1 cellular context compared by ENCODE assay signal in the genomic region with DNA sequence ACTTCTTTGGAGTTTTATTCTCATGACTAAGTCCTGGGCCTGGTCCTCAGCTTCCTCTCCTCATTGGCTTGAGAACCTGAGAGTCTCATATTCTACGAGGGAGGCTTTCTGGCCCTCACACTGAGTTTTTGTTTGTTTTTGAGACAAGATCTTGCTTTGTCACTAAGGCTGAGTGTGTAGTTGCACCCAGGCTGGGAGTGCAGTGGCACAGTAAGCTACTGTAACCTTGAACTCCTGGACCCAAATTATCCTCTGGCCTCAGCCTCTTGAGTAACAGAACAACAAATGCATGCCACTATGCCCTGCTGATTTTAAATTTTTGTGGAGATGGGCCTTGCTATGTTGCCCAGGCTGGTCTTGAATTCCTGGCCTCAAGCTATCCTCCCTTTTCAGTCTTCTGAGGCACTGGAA.
TF ChIP-seq lines count a peak whose summit lies in the region.

No MANE protein-coding gene starts in this region.

TF ChIP-seq in HepG2, 621 proteins besides CTCF, POLR2A, EP300 and RAD21 (continued from another document and continues in another):
- TF ChIP-seq, protein P1, sequence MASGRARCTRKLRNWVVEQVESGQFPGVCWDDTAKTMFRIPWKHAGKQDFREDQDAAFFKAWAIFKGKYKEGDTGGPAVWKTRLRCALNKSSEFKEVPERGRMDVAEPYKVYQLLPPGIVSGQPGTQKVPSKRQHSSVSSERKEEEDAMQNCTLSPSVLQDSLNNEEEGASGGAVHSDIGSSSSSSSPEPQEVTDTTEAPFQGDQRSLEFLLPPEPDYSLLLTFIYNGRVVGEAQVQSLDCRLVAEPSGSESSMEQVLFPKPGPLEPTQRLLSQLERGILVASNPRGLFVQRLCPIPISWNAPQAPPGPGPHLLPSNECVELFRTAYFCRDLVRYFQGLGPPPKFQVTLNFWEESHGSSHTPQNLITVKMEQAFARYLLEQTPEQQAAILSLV (CRISPR knock-in tag; IDR thresholded peaks at IDR 0.05; ENCODE audit: borderline replicate concordance) = no peak
- TF ChIP-seq XBP1 (CRISPR knock-in tag; IDR thresholded peaks at IDR 0.05) (no peak), GABPA (IDR thresholded peaks at IDR 0.05; ENCODE audit: low read depth, low read length) (no peak), GABPA (CRISPR knock-in tag; IDR thresholded peaks at IDR 0.05; ENCODE audit: low read depth) (no peak), ZNF232 (CRISPR knock-in tag; IDR thresholded peaks at IDR 0.05; ENCODE audit: borderline replicate concordance) (0 out of 2 replicates have a peak, but pooled peaks have one; percentile 13), ZNF709 (CRISPR knock-in tag; IDR thresholded peaks at IDR 0.05) (no peak), TOPORS (CRISPR knock-in tag; IDR thresholded peaks at IDR 0.05) (no peak), SAFB2 (CRISPR knock-in tag; IDR thresholded peaks at IDR 0.05; ENCODE audit: borderline replicate concordance, low read depth) (no peak), ZFP36 (IDR thresholded peaks at IDR 0.05; ENCODE audit: borderline replicate concordance, low read depth, low read length, partially characterized antibody) (no peak), GZF1 (CRISPR knock-in tag; IDR thresholded peaks at IDR 0.05) (no peak), ZBTB1 (CRISPR knock-in tag; IDR thresholded peaks at IDR 0.05; ENCODE audit: borderline replicate concordance) (no peak), RBAK (CRISPR knock-in tag; IDR thresholded peaks at IDR 0.05) (no peak), ZBTB7A (CRISPR knock-in tag; IDR thresholded peaks at IDR 0.05) (no peak), ASH2L (IDR thresholded peaks at IDR 0.05; ENCODE audit: insufficient read length, low read depth, low read length) (peak; percentile 87), NR1H2 (CRISPR knock-in tag; IDR thresholded peaks at IDR 0.05; ENCODE audit: borderline replicate concordance, low read depth) (no peak), ZNF335 (CRISPR knock-in tag; IDR thresholded peaks at IDR 0.05) (0 out of 2 replicates have a peak, but pooled peaks have one; percentile 27), SIN3A (IDR thresholded peaks at IDR 0.05; ENCODE audit: borderline replicate concordance, low read depth, low read length) (no peak), NAIF1 (CRISPR knock-in tag; IDR thresholded peaks at IDR 0.05; ENCODE audit: borderline replicate concordance) (peak; percentile 28; the same call in 1 of the 2 replicates), GPN1 (CRISPR knock-in tag; IDR thresholded peaks at IDR 0.05; ENCODE audit: borderline replicate concordance) (no peak), ZNF101 (CRISPR knock-in tag; IDR thresholded peaks at IDR 0.05; ENCODE audit: borderline replicate concordance, low read depth) (no peak), NCOA2 (CRISPR knock-in tag; IDR thresholded peaks at IDR 0.05) (peak; percentile 86), SNRNP70 (IDR thresholded peaks at IDR 0.05; ENCODE audit: low read depth, low read length) (no peak), FIP1L1 (IDR thresholded peaks at IDR 0.05; ENCODE audit: borderline replicate concordance, insufficient read depth, low read depth, low read length) (no peak), ZNF136 (CRISPR knock-in tag; IDR thresholded peaks at IDR 0.05; ENCODE audit: low read depth) (no peak), MEF2D (CRISPR knock-in tag; IDR thresholded peaks at IDR 0.05) (no peak), CEBPB (IDR thresholded peaks at IDR 0.05; ENCODE audit: borderline replicate concordance, low read depth, low read length) (peak; percentile 67; the same call in 1 of the 2 replicates), KDM2A (CRISPR knock-in tag; IDR thresholded peaks at IDR 0.05; ENCODE audit: borderline replicate concordance, low read depth) (no peak), ZNF577 (CRISPR knock-in tag; IDR thresholded peaks at IDR 0.05; ENCODE audit: borderline replicate concordance, low read depth) (no peak), ZNF605 (CRISPR knock-in tag; IDR thresholded peaks at IDR 0.05) (peak; percentile 72; the same call in 1 of the 2 replicates), ZNF616 (CRISPR knock-in tag; IDR thresholded peaks at IDR 0.05; ENCODE audit: low read depth) (no peak), ZNF124 (CRISPR knock-in tag; IDR thresholded peaks at IDR 0.05) (0 out of 2 replicates have a peak, but pooled peaks have one; percentile 49), NR3C1 (CRISPR knock-in tag; IDR thresholded peaks at IDR 0.05) (no peak), ZNF234 (CRISPR knock-in tag; conservative IDR thresholded peaks at IDR 0.05) (no peak), SNAI1 (CRISPR knock-in tag; IDR thresholded peaks at IDR 0.05; ENCODE audit: borderline replicate concordance) (no peak), MIER3 (CRISPR knock-in tag; IDR thresholded peaks at IDR 0.05; ENCODE audit: borderline replicate concordance) (peak; percentile 91), ZNF766 (CRISPR knock-in tag; IDR thresholded peaks at IDR 0.05; ENCODE audit: borderline replicate concordance) (no peak), ZNF12 (CRISPR knock-in tag; IDR thresholded peaks at IDR 0.05) (no peak), HNRNPL (IDR thresholded peaks at IDR 0.05; ENCODE audit: low read depth, low read length) (no peak), ZNF781 (CRISPR knock-in tag; IDR thresholded peaks at IDR 0.05; ENCODE audit: borderline replicate concordance, not compliant biosample characterization) (no peak), ZNF772 (CRISPR knock-in tag; IDR thresholded peaks at IDR 0.05) (peak; percentile 78; the same call in 1 of the 2 replicates), FOSL2 (CRISPR knock-in tag; IDR thresholded peaks at IDR 0.05) (peak; percentile 79), ZNF556 (CRISPR knock-in tag; IDR thresholded peaks at IDR 0.05; ENCODE audit: borderline replicate concordance) (no peak), U2AF1 (optimal IDR thresholded peaks at IDR 0.05; ENCODE audit: low read depth, low read length) (no peak), NFKB2 (CRISPR knock-in tag; IDR thresholded peaks at IDR 0.05; ENCODE audit: borderline replicate concordance) (no peak), ZNF543 (CRISPR knock-in tag; IDR thresholded peaks at IDR 0.05) (no peak), ZNF773 (CRISPR knock-in tag; IDR thresholded peaks at IDR 0.05; ENCODE audit: borderline replicate concordance) (no peak), ZNF724P (CRISPR knock-in tag; IDR thresholded peaks at IDR 0.05; ENCODE audit: borderline replicate concordance) (no peak)
- TF ChIP-seq, protein P2, sequence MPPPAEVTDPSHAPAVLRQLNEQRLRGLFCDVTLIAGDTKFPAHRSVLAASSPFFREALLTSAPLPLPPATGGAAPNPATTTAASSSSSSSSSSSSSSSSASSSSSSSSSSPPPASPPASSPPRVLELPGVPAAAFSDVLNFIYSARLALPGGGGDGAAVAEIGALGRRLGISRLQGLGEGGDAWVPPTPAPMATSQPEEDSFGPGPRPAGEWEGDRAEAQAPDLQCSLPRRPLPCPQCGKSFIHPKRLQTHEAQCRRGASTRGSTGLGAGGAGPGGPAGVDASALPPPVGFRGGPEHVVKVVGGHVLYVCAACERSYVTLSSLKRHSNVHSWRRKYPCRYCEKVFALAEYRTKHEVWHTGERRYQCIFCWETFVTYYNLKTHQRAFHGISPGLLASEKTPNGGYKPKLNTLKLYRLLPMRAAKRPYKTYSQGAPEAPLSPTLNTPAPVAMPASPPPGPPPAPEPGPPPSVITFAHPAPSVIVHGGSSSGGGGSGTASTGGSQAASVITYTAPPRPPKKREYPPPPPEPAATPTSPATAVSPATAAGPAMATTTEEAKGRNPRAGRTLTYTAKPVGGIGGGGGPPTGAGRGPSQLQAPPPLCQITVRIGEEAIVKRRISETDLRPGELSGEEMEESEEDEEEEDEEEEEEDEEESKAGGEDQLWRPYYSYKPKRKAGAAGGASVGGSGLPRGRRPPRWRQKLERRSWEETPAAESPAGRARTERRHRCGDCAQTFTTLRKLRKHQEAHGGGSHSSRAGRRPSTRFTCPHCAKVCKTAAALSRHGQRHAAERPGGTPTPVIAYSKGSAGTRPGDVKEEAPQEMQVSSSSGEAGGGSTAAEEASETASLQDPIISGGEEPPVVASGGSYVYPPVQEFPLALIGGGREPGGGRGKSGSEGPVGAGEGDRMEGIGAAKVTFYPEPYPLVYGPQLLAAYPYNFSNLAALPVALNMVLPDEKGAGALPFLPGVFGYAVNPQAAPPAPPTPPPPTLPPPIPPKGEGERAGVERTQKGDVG (CRISPR knock-in tag; IDR thresholded peaks at IDR 0.05; ENCODE audit: borderline replicate concordance) = no peak
- TF ChIP-seq, protein P3, sequence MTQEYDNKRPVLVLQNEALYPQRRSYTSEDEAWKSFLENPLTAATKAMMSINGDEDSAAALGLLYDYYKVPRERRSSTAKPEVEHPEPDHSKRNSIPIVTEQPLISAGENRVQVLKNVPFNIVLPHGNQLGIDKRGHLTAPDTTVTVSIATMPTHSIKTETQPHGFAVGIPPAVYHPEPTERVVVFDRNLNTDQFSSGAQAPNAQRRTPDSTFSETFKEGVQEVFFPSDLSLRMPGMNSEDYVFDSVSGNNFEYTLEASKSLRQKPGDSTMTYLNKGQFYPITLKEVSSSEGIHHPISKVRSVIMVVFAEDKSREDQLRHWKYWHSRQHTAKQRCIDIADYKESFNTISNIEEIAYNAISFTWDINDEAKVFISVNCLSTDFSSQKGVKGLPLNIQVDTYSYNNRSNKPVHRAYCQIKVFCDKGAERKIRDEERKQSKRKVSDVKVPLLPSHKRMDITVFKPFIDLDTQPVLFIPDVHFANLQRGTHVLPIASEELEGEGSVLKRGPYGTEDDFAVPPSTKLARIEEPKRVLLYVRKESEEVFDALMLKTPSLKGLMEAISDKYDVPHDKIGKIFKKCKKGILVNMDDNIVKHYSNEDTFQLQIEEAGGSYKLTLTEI (CRISPR knock-in tag; conservative IDR thresholded peaks at IDR 0.05) = no peak
- TF ChIP-seq, protein P4, sequence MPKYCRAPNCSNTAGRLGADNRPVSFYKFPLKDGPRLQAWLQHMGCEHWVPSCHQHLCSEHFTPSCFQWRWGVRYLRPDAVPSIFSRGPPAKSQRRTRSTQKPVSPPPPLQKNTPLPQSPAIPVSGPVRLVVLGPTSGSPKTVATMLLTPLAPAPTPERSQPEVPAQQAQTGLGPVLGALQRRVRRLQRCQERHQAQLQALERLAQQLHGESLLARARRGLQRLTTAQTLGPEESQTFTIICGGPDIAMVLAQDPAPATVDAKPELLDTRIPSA (CRISPR knock-in tag; IDR thresholded peaks at IDR 0.05; ENCODE audit: borderline replicate concordance) = no peak
- TF ChIP-seq, protein P5, sequence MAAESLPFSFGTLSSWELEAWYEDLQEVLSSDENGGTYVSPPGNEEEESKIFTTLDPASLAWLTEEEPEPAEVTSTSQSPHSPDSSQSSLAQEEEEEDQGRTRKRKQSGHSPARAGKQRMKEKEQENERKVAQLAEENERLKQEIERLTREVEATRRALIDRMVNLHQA (CRISPR knock-in tag; IDR thresholded peaks at IDR 0.05) = no peak
- TF ChIP-seq, protein P6, sequence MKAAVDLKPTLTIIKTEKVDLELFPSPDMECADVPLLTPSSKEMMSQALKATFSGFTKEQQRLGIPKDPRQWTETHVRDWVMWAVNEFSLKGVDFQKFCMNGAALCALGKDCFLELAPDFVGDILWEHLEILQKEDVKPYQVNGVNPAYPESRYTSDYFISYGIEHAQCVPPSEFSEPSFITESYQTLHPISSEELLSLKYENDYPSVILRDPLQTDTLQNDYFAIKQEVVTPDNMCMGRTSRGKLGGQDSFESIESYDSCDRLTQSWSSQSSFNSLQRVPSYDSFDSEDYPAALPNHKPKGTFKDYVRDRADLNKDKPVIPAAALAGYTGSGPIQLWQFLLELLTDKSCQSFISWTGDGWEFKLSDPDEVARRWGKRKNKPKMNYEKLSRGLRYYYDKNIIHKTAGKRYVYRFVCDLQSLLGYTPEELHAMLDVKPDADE (CRISPR knock-in tag; IDR thresholded peaks at IDR 0.05) = no peak
- TF ChIP-seq, protein P7, sequence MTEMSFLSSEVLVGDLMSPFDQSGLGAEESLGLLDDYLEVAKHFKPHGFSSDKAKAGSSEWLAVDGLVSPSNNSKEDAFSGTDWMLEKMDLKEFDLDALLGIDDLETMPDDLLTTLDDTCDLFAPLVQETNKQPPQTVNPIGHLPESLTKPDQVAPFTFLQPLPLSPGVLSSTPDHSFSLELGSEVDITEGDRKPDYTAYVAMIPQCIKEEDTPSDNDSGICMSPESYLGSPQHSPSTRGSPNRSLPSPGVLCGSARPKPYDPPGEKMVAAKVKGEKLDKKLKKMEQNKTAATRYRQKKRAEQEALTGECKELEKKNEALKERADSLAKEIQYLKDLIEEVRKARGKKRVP (CRISPR knock-in tag; IDR thresholded peaks at IDR 0.05) = no peak
- TF ChIP-seq, protein P8, sequence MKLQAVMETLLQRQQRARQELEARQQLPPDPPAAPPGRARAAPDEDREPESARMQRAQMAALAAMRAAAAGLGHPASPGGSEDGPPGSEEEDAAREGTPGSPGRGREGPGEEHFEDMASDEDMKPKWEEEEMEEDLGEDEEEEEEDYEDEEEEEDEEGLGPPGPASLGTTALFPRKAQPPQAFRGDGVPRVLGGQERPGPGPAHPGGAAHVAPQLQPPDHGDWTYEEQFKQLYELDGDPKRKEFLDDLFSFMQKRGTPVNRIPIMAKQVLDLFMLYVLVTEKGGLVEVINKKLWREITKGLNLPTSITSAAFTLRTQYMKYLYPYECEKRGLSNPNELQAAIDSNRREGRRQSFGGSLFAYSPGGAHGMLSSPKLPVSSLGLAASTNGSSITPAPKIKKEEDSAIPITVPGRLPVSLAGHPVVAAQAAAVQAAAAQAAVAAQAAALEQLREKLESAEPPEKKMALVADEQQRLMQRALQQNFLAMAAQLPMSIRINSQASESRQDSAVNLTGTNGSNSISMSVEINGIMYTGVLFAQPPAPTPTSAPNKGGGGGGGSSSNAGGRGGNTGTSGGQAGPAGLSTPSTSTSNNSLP (IDR thresholded peaks at IDR 0.05; ENCODE audit: low read depth, low read length) = no peak; the same call in 1 of the 2 replicates
